17 cellular contexts compared by ENCODE assay signal in the genomic region with DNA sequence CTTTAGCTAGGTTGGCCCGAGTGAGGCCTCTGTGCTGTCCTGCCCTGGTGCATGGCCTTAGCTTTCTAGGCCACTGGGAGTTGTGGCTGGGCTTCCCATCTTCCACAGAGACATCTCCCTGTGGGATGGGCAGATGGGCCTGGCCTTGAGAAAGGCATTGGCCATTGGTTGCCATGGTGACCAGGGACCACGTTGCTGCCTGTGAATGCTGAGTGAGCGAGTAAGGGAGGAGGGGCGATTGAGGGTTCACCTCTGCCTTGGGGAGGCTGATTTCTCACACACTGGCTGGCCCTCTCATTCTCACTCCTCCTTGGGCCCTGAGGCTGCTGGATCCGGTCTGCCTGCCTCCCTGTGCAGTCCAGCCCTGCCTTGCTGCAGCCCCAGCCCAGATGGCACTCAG. TPM values are rescaled to one million over a fixed set of nuclear protein-coding genes. Genes with fewer than 3 reads are reported as not detected.
DNase-seq lines count a peak whose midpoint lies in the region; ATAC-seq and TF ChIP-seq lines count a peak whose summit lies in the region.
"Had no signal": no experiment of that assay in that cellular context is flagged by ENCODE, and none has a peak within 500 bp of the region (broad histone marks: within the 10 kb centered on the region; RNA-seq: fewer than 3 reads in every experiment).

No MANE protein-coding gene starts in this region.

- H3K36me3 ChIP-seq in cardiac muscle cell, result peaks cover 4% of the 10 kb centered on the region
- peaks cover 0 to 2% of the 10 kb centered on the region in 2 experiments for H3K36me3 ChIP-seq in SK-N-SH (replicated peaks in 1 of 2; ENCODE audit: control insufficient read depth in 1 of 2, insufficient read depth in 2 of 2, low read length in 1 of 2)
- peaks cover 0 to 40% (median 7%) of the 10 kb centered on the region in 4 donors for H3K36me3 ChIP-seq in sigmoid colon
- H3K36me3 ChIP-seq: brain microvascular endothelial cell, SJCRH30 had no signal

- no peak for TF ChIP-seq RAD21 in SK-N-SH (IDR thresholded peaks at IDR 0.05; ENCODE audit: low read length)

- H3F3A ChIP-seq in SK-N-SH (replicated peaks; ENCODE audit: insufficient read depth), result no peaks in the 10 kb centered on the region

- no peak overlapping the region for H3K4me3 ChIP-seq in cardiac muscle cell
- H3K4me3 ChIP-seq in SK-N-SH (ENCODE audit: low read depth in 2 of 2, low read length in 1 of 2), result no peak overlapping the region
- no peak overlapping the region for H3K4me3 ChIP-seq in skeletal muscle cell (ENCODE audit: low read depth, low read length)
- no peak overlapping the region for H3K4me3 ChIP-seq in sigmoid colon
- H3K4me3 ChIP-seq: lung, SJCRH30 had no signal

- H3K79me2 ChIP-seq in SK-N-SH (ENCODE audit: insufficient read depth), result no peaks in the 10 kb centered on the region

- TF ChIP-seq EP300 in SK-N-SH (IDR thresholded peaks at IDR 0.05; ENCODE audit: borderline replicate concordance in 1 of 2, low read depth in 1 of 2, low read length in 1 of 2), result no peak
- TF ChIP-seq EP300 in sigmoid colon (IDR thresholded peaks at IDR 0.05), result no peak

- 67% methylated on average over 1 of the region's 5 CpGs for WGBS in SK-N-SH (ENCODE audit: low lambda C conversion rate)
- WGBS in sigmoid colon, 2 donors, result 65 to 67% methylated on average over 5 of the region's 5 CpGs

- ATAC-seq in Right ventricle myocardium inferior (no peak), GM19467 (IDR thresholded peaks at IDR 0.05; ENCODE audit: unreplicated experiment) (no peak)
- ATAC-seq: natural killer cell treated with Interleukin-12 subunit alpha and Interleukin-12 subunit beta and Interleukin-15 and Interleukin-18, amount 100 ng/mL, for 72 hours had no signal

- DNase-seq in cardiac muscle cell (ENCODE audit: low read depth in 1 of 2, low spot score in 1 of 2) (no peak), Right ventricle myocardium inferior (ENCODE audit: missing footprints) (no peak), SK-N-SH (peak; percentile 62), ecto neural progenitor cell (ENCODE audit: low spot score) (peak; percentile 60), skeletal muscle cell (ENCODE audit: low read depth) (peak; percentile 7), sigmoid colon (no peak), activated gamma-delta T cell treated with Interleukin-2 at 50 U/mL for 16 hours (no peak)
- DNase-seq: activated gamma-delta T cell; brain microvascular endothelial cell; COR-L47; effector memory CD4-positive, alpha-beta T cell; NCI-H1048; SJCRH30; stimulated activated CD4-positive, alpha-beta T cell treated with anti-CD3 and anti-CD28 coated beads, Interleukin-2, amount 100 ng/mL, for 24 hours had no signal

- intact Hi-C loops in Right ventricle myocardium inferior (cut with DNase I) (no loop called here), sigmoid colon (cut with DNase I) (no loop called here)

- no peak for TF ChIP-seq POLR2A in sigmoid colon (IDR thresholded peaks at IDR 0.05)

- H3K9me3 ChIP-seq in cardiac muscle cell (ENCODE audit: low read depth) (no peaks in the 10 kb centered on the region), SK-N-SH (no peaks in the 10 kb centered on the region), sigmoid colon (no peaks in the 10 kb centered on the region)
- H3K9me3 ChIP-seq: SJCRH30 had no signal

- H3K27ac ChIP-seq in cardiac muscle cell (peak overlapping the region; percentile 91), SK-N-SH (ENCODE audit: low read depth in 2 of 2, low read length in 1 of 2) (peak overlapping the region in 1 of 2 experiments; percentile 22; a peak in 1 of 4 replicates), sigmoid colon (no peak overlapping the region)
- H3K27ac ChIP-seq: brain microvascular endothelial cell, SJCRH30 had no signal

- H4K20me1 ChIP-seq in SK-N-SH (ENCODE audit: insufficient read depth), result no peaks in the 10 kb centered on the region

- TF ChIP-seq CTCF in cardiac muscle cell (IDR thresholded peaks at IDR 0.05; ENCODE audit: low read depth, low read length) (no peak), SK-N-SH (IDR thresholded peaks at IDR 0.05) (no peak), sigmoid colon (IDR thresholded peaks at IDR 0.05) (no peak)

- H3K4me1 ChIP-seq in cardiac muscle cell (ENCODE audit: low read depth), result peaks cover 48% of the 10 kb centered on the region
- H3K4me1 ChIP-seq in SK-N-SH (ENCODE audit: control insufficient read depth in 1 of 2, insufficient read depth in 2 of 2, low read depth in 1 of 2, low read length in 1 of 2), result peaks cover 0 to 26% of the 10 kb centered on the region in 2 experiments; a peak in 1 of 4 replicates
- peaks cover 0 to 18% (median 12%) of the 10 kb centered on the region in 4 donors for H3K4me1 ChIP-seq in sigmoid colon
- H3K4me1 ChIP-seq: SJCRH30 had no signal

- H3K27me3 ChIP-seq in cardiac muscle cell (no peaks in the 10 kb centered on the region), SK-N-SH (ENCODE audit: insufficient read depth) (no peaks in the 10 kb centered on the region), sigmoid colon (no peaks in the 10 kb centered on the region)
- H3K27me3 ChIP-seq: brain microvascular endothelial cell, SJCRH30 had no signal

- no peaks in the 10 kb centered on the region for H3K9me2 ChIP-seq in SK-N-SH

- POLR2A ChIA-PET in SK-N-SH (lab: Yijun Ruan, JAX), result no interaction called here

- H3K4me2 ChIP-seq in SK-N-SH, result no peak overlapping the region

- CTCF ChIA-PET in SK-N-SH (lab: Yijun Ruan, JAX), result interaction anchor here (0.6 to 13.2 kb wide), 5 partner anchors 20 to 741 kb away, joined by 3 to 171 read pairs (median 6); partner anchors contain the start of genes DOCK3 and MAPKAPK3

- H2AFZ ChIP-seq in SK-N-SH (ENCODE audit: low read depth), result no peak overlapping the region

- H3K9ac ChIP-seq in SK-N-SH, result no peak overlapping the region

TF ChIP-seq in SK-N-SH, 30 proteins besides CTCF, POLR2A, EP300 and RAD21:
- TF ChIP-seq TAF1 (IDR thresholded peaks at IDR 0.05; ENCODE audit: borderline replicate concordance, low read depth, low read length), result no peak
- no peak for TF ChIP-seq TCF12 (IDR thresholded peaks at IDR 0.05)
- no peak for TF ChIP-seq TEAD4 (IDR thresholded peaks at IDR 0.05; ENCODE audit: borderline replicate concordance, insufficient read depth)
- TF ChIP-seq ZBTB33 (IDR thresholded peaks at IDR 0.05; ENCODE audit: borderline replicate concordance, low read depth), result no peak
- no peak for TF ChIP-seq IRF3 (IDR thresholded peaks at IDR 0.05; ENCODE audit: low read depth, low read length)
- TF ChIP-seq SIN3A (IDR thresholded peaks at IDR 0.05; ENCODE audit: borderline replicate concordance, low read depth, low read length), result no peak

RNA-seq across cellular contexts. Expression of gene DOCK3, which starts 26.4 kb away (rescaled TPM):
- 0.42 and 1.3 TPM in 2 replicates for total RNA-seq in cardiac muscle cell
- 0.56 and 0.94 TPM in 2 replicates for polyA plus RNA-seq in cardiac muscle cell
- 3.9 TPM for total RNA-seq in Right ventricle myocardium inferior
- 0.05 TPM in 2 replicates for polyA plus RNA-seq in SK-N-SH (2012; rRNA removed)
- polyA plus RNA-seq in SK-N-SH (2012; cell fraction: cytosol; rRNA removed), result 0.04 and 0.05 TPM in 2 replicates
- 0.16 and 0.19 TPM in 2 replicates for polyA plus RNA-seq in SK-N-SH (2012; cell fraction: nucleus; rRNA removed)
- total RNA-seq in sigmoid colon, result 1 to 10 TPM; 1.8 to 4.4 (median 3.6) TPM
- under 1 TPM in 1 of 3 donors, not detected in 2; 0.25 TPM for polyA plus RNA-seq in sigmoid colon

RNA-seq across cellular contexts. Expression of gene MAPKAPK3, which starts 31.3 kb away (rescaled TPM):
- total RNA-seq in cardiac muscle cell (88.2 and 94.7 TPM in 2 replicates), Right ventricle myocardium inferior (412 TPM), sigmoid colon (10 to 100 TPM; 15.2 to 22.2 (median 19.1) TPM)
- polyA plus RNA-seq in cardiac muscle cell (77.3 and 94.2 TPM in 2 replicates), SK-N-SH (2012; rRNA removed) (29.4 and 35.6 TPM in 2 replicates), sigmoid colon (10 to 100 TPM; 19.8 to 32.8 (median 30.3) TPM)
- 18.9 and 25.5 TPM in 2 replicates for polyA plus RNA-seq in SK-N-SH (2012; cell fraction: cytosol; rRNA removed)
- 22.6 and 25.7 TPM in 2 replicates for polyA plus RNA-seq in SK-N-SH (2012; cell fraction: nucleus; rRNA removed)

RNA-seq across cellular contexts. Expression of gene CISH, which starts 36.7 kb away (rescaled TPM):
- total RNA-seq in cardiac muscle cell, result 6.9 and 8.2 TPM in 2 replicates
- 6.4 and 11.7 TPM in 2 replicates for polyA plus RNA-seq in cardiac muscle cell
- 13.2 TPM for total RNA-seq in Right ventricle myocardium inferior
- polyA plus RNA-seq in SK-N-SH (2012; rRNA removed), result 2.0 and 2.6 TPM in 2 replicates
- polyA plus RNA-seq in SK-N-SH (2012; cell fraction: cytosol; rRNA removed), result 1.2 and 1.8 TPM in 2 replicates
- polyA plus RNA-seq in SK-N-SH (2012; cell fraction: nucleus; rRNA removed), result 3.7 TPM in 2 replicates
- total RNA-seq in sigmoid colon, result 10 to 100 TPM in 1 of 4 donors, 1 to 10 TPM in 3; 2.1 to 17.0 (median 5.3) TPM
- 10 to 100 TPM in 2 of 3 donors, 1 to 10 TPM in 1; 8.1 to 13.2 (median 11.8) TPM for polyA plus RNA-seq in sigmoid colon

Comparison
In these comparisons a context has a peak if more than half of its experiments do, and no peak if none do; other contexts are left out.
1. DNase-seq: peak in SK-N-SH (single experiment), ecto neural progenitor cell (single experiment) and skeletal muscle cell (single experiment); none in cardiac muscle cell (0 of 2), Right ventricle myocardium inferior (single experiment), sigmoid colon (single experiment) and activated gamma-delta T cell treated with Interleukin-2 at 50 U/mL for 16 hours (single experiment).